In genomic region chr17:75645501-75645888, GRCh38 we compare ENCODE assay signal across 8 cellular contexts. TPM values are rescaled to one million over a fixed set of nuclear protein-coding genes. Genes with fewer than 3 reads are reported as not detected.
DNase-seq lines count a peak whose midpoint lies in the region; ATAC-seq and TF ChIP-seq lines count a peak whose summit lies in the region.

No MANE protein-coding gene starts in this region.

- H3K27me3 ChIP-seq in thyroid gland: no peaks in the 10 kb centered on the region

- TF ChIP-seq POLR2A in thyroid gland (IDR thresholded peaks at IDR 0.05): peak in 1 of 2 donors; percentile 27

- no peak overlapping the region for H3K4me3 ChIP-seq in thyroid gland (replicated peaks in 1 of 3)

- intact Hi-C loops in thyroid gland (cut with DNase I) (no loop called here), Right ventricle myocardium inferior (cut with DNase I) (no loop called here)

- H3K27ac ChIP-seq in thyroid gland: peak overlapping the region; percentile 96 to 98 (median 97)

- 39 to 56% methylated on average over 7 of the region's 7 CpGs for WGBS in thyroid gland, 2 donors

- no peaks in the 10 kb centered on the region for H3K9me3 Mint-ChIP-seq in activated T-helper 17 cell treated with anti-CD3 and anti-CD28 coated beads, Interleukin-2, amount 50 U/mL, for 72 hours

- peaks cover 5 to 8% of the 10 kb centered on the region in 2 donors for H3K36me3 ChIP-seq in thyroid gland

- H3K4me1 Mint-ChIP-seq in activated T-helper 17 cell treated with anti-CD3 and anti-CD28 coated beads, Interleukin-2, amount 50 U/mL, for 72 hours: no peaks in the 10 kb centered on the region

- no peaks in the 10 kb centered on the region for H3K27me3 Mint-ChIP-seq in activated T-helper 17 cell treated with anti-CD3 and anti-CD28 coated beads, Interleukin-2, amount 50 U/mL, for 72 hours

- DNase-seq in NCI-H2196 (lab: John Stamatoyannopoulos, UW; ENCODE audit: unreplicated experiment) (peak; percentile 45), NCI-H2196 treated with DMSO at 0.1 percent for 48 hours (lab: John Stamatoyannopoulos, UW; ENCODE audit: unreplicated experiment) (no peak), kidney tubule cell (ENCODE audit: low spot score) (peak; percentile 98), thyroid gland (peak; percentile 78 to 84), Right ventricle myocardium inferior (ENCODE audit: missing footprints) (no peak)
- no peak for DNase-seq in effector CD8-positive, alpha-beta T cell (lab: John Stamatoyannopoulos, UW)

- no peak for TF ChIP-seq CTCF in thyroid gland (IDR thresholded peaks at IDR 0.05)

- no peak overlapping the region for H3K4me3 Mint-ChIP-seq in activated T-helper 17 cell treated with anti-CD3 and anti-CD28 coated beads, Interleukin-2, amount 50 U/mL, for 72 hours

- peaks cover 44 to 57% of the 10 kb centered on the region in 2 donors for H3K4me1 ChIP-seq in thyroid gland

- peaks cover 19% of the 10 kb centered on the region for H3K36me3 Mint-ChIP-seq in activated T-helper 17 cell treated with anti-CD3 and anti-CD28 coated beads, Interleukin-2, amount 50 U/mL, for 72 hours (ENCODE audit: low read depth)

- no peaks in the 10 kb centered on the region for H3K9me3 ChIP-seq in thyroid gland

- peak overlapping the region; percentile 65 for H3K27ac Mint-ChIP-seq in activated T-helper 17 cell treated with anti-CD3 and anti-CD28 coated beads, Interleukin-2, amount 50 U/mL, for 72 hours

- ATAC-seq in activated T-helper 17 cell treated with anti-CD3 and anti-CD28 coated beads, Interleukin-2, amount 50 U/mL, for 72 hours (replicated peaks): no peak
- ATAC-seq in HG03457 (IDR thresholded peaks at IDR 0.05; ENCODE audit: unreplicated experiment) (no peak), Right ventricle myocardium inferior (no peak)

RNA-seq across cellular contexts. Expression of gene SMIM5, which starts 12.3 kb away (rescaled TPM):
- under 1 TPM in 1 of 2 donors, not detected in 1; 0.21 TPM for total RNA-seq in activated T-helper 17 cell treated with anti-CD3 and anti-CD28 coated beads, Interleukin-2, amount 50 U/mL, for 72 hours
- total RNA-seq in thyroid gland (10 to 100 TPM in 2 of 4 donors, 1 to 10 TPM in 2; 2.3 to 13.6 (median 7.9) TPM), Right ventricle myocardium inferior (11.4 TPM)

RNA-seq across cellular contexts. Expression of gene RECQL5, which starts 21.5 kb away (rescaled TPM):
- total RNA-seq in activated T-helper 17 cell treated with anti-CD3 and anti-CD28 coated beads, Interleukin-2, amount 50 U/mL, for 72 hours: 10 to 100 TPM; 29.7 to 35.6 TPM
- total RNA-seq in thyroid gland (10 to 100 TPM; 41.9 to 91.8 (median 70.1) TPM), Right ventricle myocardium inferior (15.9 TPM)

RNA-seq across cellular contexts. Expression of gene SAP30BP, which starts 21.6 kb away (rescaled TPM):
- total RNA-seq in activated T-helper 17 cell treated with anti-CD3 and anti-CD28 coated beads, Interleukin-2, amount 50 U/mL, for 72 hours: 10 to 100 TPM; 68.1 to 90.0 TPM
- total RNA-seq in thyroid gland: 10 to 100 TPM; 52.5 to 83.6 (median 72.7) TPM
- total RNA-seq in Right ventricle myocardium inferior: 47.4 TPM

RNA-seq across cellular contexts. Expression of gene MYO15B, which starts 57.9 kb away (rescaled TPM):
- 10 to 100 TPM; 10.2 to 44.5 TPM for total RNA-seq in activated T-helper 17 cell treated with anti-CD3 and anti-CD28 coated beads, Interleukin-2, amount 50 U/mL, for 72 hours
- total RNA-seq in thyroid gland (100 to 1,000 TPM in 2 of 4 donors, 10 to 100 TPM in 2; 64.9 to 209 (median 120) TPM), Right ventricle myocardium inferior (43.7 TPM)

Comparison
In these comparisons a context has a peak if more than half of its experiments do, and no peak if none do; other contexts are left out.
1. DNase-seq: peak in NCI-H2196 (single experiment), kidney tubule cell (single experiment) and thyroid gland (2 of 2); none in NCI-H2196 treated with DMSO at 0.1 percent for 48 hours (single experiment), effector CD8-positive, alpha-beta T cell (single experiment) and Right ventricle myocardium inferior (single experiment).